Comparison of ENCODE assay signal across 8 cellular contexts in genomic region chr19:4606181-4606580, GRCh38. TPM values are rescaled to one million over a fixed set of nuclear protein-coding genes. Genes with fewer than 3 reads are reported as not detected.
"Had no signal": no experiment of that assay in that cellular context is flagged by ENCODE, and none has a peak within 500 bp of the region (broad histone marks: within the 10 kb centered on the region; RNA-seq: fewer than 3 reads in every experiment).

No MANE protein-coding gene starts in this region.

- FAIRE-seq: G401.6, GM12878, GM12891, GM12892, GM18507, GM19239 had no signal

- H3K4me3 ChIP-seq: GM12878 had no signal

- DNase-seq: GDM1, GF-D8 had no signal

RNA-seq across cellular contexts. Expression of gene SEMA6B, which starts 46.7 kb away (rescaled TPM):
- polyA plus RNA-seq: GM12878 had no signal
